Comparison of ENCODE assay signal across 8 cellular contexts in genomic region chr22:17171313-17172171, GRCh38. TPM values are rescaled to one million over a fixed set of nuclear protein-coding genes. Genes with fewer than 3 reads are reported as not detected.
A peak's percentile ranks its signal among the peaks of the same experiment; 100 is the strongest.
DNase-seq lines count a peak whose midpoint lies in the region; ATAC-seq and TF ChIP-seq lines count a peak whose summit lies in the region.

No MANE protein-coding gene starts in this region.

- no peaks in the 10 kb centered on the region for H3K27me3 Mint-ChIP-seq in mesothelial cell of epicardium (ENCODE audit: low read depth)

- H3K9me3 ChIP-seq in endocrine pancreas (ENCODE audit: control insufficient read depth, low read length): no peaks in the 10 kb centered on the region

- H3K36me3 ChIP-seq in endocrine pancreas (ENCODE audit: control insufficient read depth, insufficient read depth, low read length): no peaks in the 10 kb centered on the region

- no peaks in the 10 kb centered on the region for H3K9me3 Mint-ChIP-seq in mesothelial cell of epicardium

- peak; percentile 87 for TF ChIP-seq CTCF in mesothelial cell of epicardium (IDR thresholded peaks at IDR 0.05; ENCODE audit: unreplicated experiment)

- ATAC-seq in GM19438 (IDR thresholded peaks at IDR 0.05; ENCODE audit: low read depth, unreplicated experiment) (peak; percentile 91), HG03565 (IDR thresholded peaks at IDR 0.05; ENCODE audit: unreplicated experiment) (peak; percentile 82)

- peaks cover 10% of the 10 kb centered on the region for H3K4me1 Mint-ChIP-seq in mesothelial cell of epicardium

- peak overlapping the region; percentile 83 for H3K4me3 Mint-ChIP-seq in mesothelial cell of epicardium

- no peaks in the 10 kb centered on the region for H3K4me1 ChIP-seq in endocrine pancreas (ENCODE audit: control insufficient read depth, insufficient read depth, low read length)

- peak overlapping the region; percentile 17 for H3K9ac ChIP-seq in endocrine pancreas (ENCODE audit: control insufficient read depth, insufficient read depth, low read length)

- peak overlapping the region; percentile 97 for H3K27ac Mint-ChIP-seq in mesothelial cell of epicardium

- H3K36me3 Mint-ChIP-seq in mesothelial cell of epicardium: no peaks in the 10 kb centered on the region

- H3K4me3 ChIP-seq in endocrine pancreas (ENCODE audit: control insufficient read depth, insufficient read depth, low read length): no peak overlapping the region

- no peaks in the 10 kb centered on the region for H3K27me3 ChIP-seq in endocrine pancreas (ENCODE audit: control insufficient read depth, insufficient read depth, low read length)

- DNase-seq in COLO668 (lab: John Stamatoyannopoulos, UW; ENCODE audit: unreplicated experiment) (peak; percentile 90), NCI-H748 treated with DMSO at 0.1 percent for 48 hours (lab: John Stamatoyannopoulos, UW) (peak; percentile 62), mesothelial cell of epicardium (ENCODE audit: low spot score in 2 of 2, unreplicated experiment in 2 of 2) (peak; percentile 74 to 86)
- peak; percentile 51 to 65 for DNase-seq in activated CD8-positive, alpha-beta memory T cell treated with anti-CD3 and anti-CD28 coated beads for 4 hours (ENCODE audit: low read depth in 2 of 2)
- DNase-seq in stimulated activated CD8-positive, alpha-beta memory T cell treated with anti-CD3 and anti-CD28 coated beads, Interleukin-15, amount 100 ng/mL, for 24 hours (ENCODE audit: low read depth): peak; percentile 70

RNA-seq across cellular contexts. Expression of gene HDHD5, which starts 12.5 kb away (rescaled TPM):
- 42.3 to 47.1 TPM (median 42.6 TPM) in 3 replicates for total RNA-seq in mesothelial cell of epicardium

RNA-seq across cellular contexts. Expression of gene ADA2, which starts 47.7 kb away (rescaled TPM):
- 43.1 to 45.6 TPM (median 44.9 TPM) in 3 replicates for total RNA-seq in mesothelial cell of epicardium

RNA-seq across cellular contexts. Expression of gene TMEM121B, which starts 50.4 kb away (rescaled TPM):
- total RNA-seq in mesothelial cell of epicardium: 1.0 to 1.1 TPM (median 1.1 TPM) in 3 replicates
